In the genomic region with DNA sequence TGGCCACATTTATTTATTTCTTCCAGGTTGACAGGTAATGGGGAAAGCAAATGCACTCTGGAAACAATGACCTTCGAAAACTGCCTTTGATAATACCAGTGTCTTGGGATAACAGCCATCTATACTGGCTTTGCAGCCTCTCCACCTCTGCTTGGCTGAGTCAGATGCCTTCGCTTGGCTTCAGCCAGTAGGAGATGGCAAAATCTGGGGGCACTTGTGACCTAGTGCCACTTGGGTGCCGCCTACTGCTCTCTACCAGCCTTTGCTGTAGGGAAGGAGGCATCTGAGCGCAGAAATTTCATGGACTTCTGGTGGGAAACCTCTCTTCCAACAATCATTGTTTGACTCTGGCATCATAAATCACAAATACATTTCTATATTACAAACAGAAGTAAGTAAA, we compare ENCODE assay signal across 1 cellular context.
TF ChIP-seq lines count a peak whose summit lies in the region.

No MANE protein-coding gene starts in this region.

TF ChIP-seq in K562, 482 proteins besides CTCF, POLR2A, EP300 and RAD21 (continued from another document):
- TF ChIP-seq, protein P1, sequence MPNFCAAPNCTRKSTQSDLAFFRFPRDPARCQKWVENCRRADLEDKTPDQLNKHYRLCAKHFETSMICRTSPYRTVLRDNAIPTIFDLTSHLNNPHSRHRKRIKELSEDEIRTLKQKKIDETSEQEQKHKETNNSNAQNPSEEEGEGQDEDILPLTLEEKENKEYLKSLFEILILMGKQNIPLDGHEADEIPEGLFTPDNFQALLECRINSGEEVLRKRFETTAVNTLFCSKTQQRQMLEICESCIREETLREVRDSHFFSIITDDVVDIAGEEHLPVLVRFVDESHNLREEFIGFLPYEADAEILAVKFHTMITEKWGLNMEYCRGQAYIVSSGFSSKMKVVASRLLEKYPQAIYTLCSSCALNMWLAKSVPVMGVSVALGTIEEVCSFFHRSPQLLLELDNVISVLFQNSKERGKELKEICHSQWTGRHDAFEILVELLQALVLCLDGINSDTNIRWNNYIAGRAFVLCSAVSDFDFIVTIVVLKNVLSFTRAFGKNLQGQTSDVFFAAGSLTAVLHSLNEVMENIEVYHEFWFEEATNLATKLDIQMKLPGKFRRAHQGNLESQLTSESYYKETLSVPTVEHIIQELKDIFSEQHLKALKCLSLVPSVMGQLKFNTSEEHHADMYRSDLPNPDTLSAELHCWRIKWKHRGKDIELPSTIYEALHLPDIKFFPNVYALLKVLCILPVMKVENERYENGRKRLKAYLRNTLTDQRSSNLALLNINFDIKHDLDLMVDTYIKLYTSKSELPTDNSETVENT (CRISPR knock-in tag; IDR thresholded peaks at IDR 0.05) = no peak
- TF ChIP-seq TRIM28 (IDR thresholded peaks at IDR 0.05) (no peak), SMAD2 (IDR thresholded peaks at IDR 0.05; ENCODE audit: low read depth, low read length) (no peak), ZC3H11A (IDR thresholded peaks at IDR 0.05; ENCODE audit: low read depth, low read length) (no peak), ZNF583 (CRISPR knock-in tag; IDR thresholded peaks at IDR 0.05) (no peak), ZNF384 (IDR thresholded peaks at IDR 0.05; ENCODE audit: low read depth, low read length) (no peak), COPS2 (conservative IDR thresholded peaks at IDR 0.05) (no peak), ZNF24 (IDR thresholded peaks at IDR 0.05) (no peak), STAT5B (CRISPR knock-in tag; IDR thresholded peaks at IDR 0.05) (no peak), ZC3H4 (CRISPR knock-in tag; IDR thresholded peaks at IDR 0.05; ENCODE audit: borderline replicate concordance) (no peak), HIVEP1 (CRISPR knock-in tag; IDR thresholded peaks at IDR 0.05) (no peak)
- TF ChIP-seq, protein P2, sequence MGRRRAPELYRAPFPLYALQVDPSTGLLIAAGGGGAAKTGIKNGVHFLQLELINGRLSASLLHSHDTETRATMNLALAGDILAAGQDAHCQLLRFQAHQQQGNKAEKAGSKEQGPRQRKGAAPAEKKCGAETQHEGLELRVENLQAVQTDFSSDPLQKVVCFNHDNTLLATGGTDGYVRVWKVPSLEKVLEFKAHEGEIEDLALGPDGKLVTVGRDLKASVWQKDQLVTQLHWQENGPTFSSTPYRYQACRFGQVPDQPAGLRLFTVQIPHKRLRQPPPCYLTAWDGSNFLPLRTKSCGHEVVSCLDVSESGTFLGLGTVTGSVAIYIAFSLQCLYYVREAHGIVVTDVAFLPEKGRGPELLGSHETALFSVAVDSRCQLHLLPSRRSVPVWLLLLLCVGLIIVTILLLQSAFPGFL (CRISPR knock-in tag; IDR thresholded peaks at IDR 0.05) = no peak
- TF ChIP-seq, protein P3, sequence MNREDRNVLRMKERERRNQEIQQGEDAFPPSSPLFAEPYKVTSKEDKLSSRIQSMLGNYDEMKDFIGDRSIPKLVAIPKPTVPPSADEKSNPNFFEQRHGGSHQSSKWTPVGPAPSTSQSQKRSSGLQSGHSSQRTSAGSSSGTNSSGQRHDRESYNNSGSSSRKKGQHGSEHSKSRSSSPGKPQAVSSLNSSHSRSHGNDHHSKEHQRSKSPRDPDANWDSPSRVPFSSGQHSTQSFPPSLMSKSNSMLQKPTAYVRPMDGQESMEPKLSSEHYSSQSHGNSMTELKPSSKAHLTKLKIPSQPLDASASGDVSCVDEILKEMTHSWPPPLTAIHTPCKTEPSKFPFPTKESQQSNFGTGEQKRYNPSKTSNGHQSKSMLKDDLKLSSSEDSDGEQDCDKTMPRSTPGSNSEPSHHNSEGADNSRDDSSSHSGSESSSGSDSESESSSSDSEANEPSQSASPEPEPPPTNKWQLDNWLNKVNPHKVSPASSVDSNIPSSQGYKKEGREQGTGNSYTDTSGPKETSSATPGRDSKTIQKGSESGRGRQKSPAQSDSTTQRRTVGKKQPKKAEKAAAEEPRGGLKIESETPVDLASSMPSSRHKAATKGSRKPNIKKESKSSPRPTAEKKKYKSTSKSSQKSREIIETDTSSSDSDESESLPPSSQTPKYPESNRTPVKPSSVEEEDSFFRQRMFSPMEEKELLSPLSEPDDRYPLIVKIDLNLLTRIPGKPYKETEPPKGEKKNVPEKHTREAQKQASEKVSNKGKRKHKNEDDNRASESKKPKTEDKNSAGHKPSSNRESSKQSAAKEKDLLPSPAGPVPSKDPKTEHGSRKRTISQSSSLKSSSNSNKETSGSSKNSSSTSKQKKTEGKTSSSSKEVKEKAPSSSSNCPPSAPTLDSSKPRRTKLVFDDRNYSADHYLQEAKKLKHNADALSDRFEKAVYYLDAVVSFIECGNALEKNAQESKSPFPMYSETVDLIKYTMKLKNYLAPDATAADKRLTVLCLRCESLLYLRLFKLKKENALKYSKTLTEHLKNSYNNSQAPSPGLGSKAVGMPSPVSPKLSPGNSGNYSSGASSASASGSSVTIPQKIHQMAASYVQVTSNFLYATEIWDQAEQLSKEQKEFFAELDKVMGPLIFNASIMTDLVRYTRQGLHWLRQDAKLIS (CRISPR knock-in tag; IDR thresholded peaks at IDR 0.05) = no peak
